ENCODE assay signal across 1 cellular context in the genomic region with DNA sequence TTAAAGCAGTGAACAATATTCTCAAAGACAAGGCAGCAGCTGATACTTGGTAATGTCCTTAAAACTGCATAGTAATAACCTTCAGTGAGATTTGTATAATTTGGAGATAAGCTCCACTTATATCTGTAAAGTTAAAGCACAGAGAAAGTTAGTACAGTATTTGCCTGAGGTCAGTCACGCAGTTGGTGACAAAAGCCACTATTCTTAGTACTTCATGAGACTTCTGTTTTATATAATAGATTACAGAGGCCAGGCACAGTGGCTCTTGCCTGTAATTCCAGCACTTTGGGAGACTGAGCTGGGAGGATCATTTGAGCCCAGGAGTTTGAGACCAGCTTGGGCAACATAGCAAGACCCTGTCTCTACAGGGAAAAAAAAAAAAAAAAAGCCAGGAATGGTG.
TF ChIP-seq lines count a peak whose summit lies in the region.

No MANE protein-coding gene starts in this region.

TF ChIP-seq in GM23338, 12 proteins besides CTCF, POLR2A, EP300 and RAD21 (continued from another document):
- TF ChIP-seq, protein P1, sequence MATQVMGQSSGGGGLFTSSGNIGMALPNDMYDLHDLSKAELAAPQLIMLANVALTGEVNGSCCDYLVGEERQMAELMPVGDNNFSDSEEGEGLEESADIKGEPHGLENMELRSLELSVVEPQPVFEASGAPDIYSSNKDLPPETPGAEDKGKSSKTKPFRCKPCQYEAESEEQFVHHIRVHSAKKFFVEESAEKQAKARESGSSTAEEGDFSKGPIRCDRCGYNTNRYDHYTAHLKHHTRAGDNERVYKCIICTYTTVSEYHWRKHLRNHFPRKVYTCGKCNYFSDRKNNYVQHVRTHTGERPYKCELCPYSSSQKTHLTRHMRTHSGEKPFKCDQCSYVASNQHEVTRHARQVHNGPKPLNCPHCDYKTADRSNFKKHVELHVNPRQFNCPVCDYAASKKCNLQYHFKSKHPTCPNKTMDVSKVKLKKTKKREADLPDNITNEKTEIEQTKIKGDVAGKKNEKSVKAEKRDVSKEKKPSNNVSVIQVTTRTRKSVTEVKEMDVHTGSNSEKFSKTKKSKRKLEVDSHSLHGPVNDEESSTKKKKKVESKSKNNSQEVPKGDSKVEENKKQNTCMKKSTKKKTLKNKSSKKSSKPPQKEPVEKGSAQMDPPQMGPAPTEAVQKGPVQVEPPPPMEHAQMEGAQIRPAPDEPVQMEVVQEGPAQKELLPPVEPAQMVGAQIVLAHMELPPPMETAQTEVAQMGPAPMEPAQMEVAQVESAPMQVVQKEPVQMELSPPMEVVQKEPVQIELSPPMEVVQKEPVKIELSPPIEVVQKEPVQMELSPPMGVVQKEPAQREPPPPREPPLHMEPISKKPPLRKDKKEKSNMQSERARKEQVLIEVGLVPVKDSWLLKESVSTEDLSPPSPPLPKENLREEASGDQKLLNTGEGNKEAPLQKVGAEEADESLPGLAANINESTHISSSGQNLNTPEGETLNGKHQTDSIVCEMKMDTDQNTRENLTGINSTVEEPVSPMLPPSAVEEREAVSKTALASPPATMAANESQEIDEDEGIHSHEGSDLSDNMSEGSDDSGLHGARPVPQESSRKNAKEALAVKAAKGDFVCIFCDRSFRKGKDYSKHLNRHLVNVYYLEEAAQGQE (IDR thresholded peaks at IDR 0.05; ENCODE audit: unreplicated experiment) = no peak
- TF ChIP-seq ZNF114 (CRISPR knock-in tag; IDR thresholded peaks at IDR 0.05) (no peak), POLR2AphosphoS5 (IDR thresholded peaks at IDR 0.05; ENCODE audit: low read depth) (no peak), EZH2 (IDR thresholded peaks at IDR 0.05; ENCODE audit: low read depth, unreplicated experiment) (no peak), EZH2phosphoT487 (IDR thresholded peaks at IDR 0.05; ENCODE audit: unreplicated experiment) (no peak)
